1 cellular context compared by ENCODE assay signal in genomic region chr9:126499005-126499910, GRCh38.
TF ChIP-seq lines count a peak whose summit lies in the region.

No MANE protein-coding gene starts in this region.

TF ChIP-seq in HEK293, 187 proteins besides CTCF, POLR2A, EP300 and RAD21 (continued from another document):
- 0 out of 2 replicates have a peak, but pooled peaks have one; percentile 13 for TF ChIP-seq PRDM10 (tag by site-specific recombination; IDR thresholded peaks at IDR 0.05)
- no peak for TF ChIP-seq EGR2 (tag by site-specific recombination; IDR thresholded peaks at IDR 0.05; ENCODE audit: low read depth)
- no peak for TF ChIP-seq ZNF600 (tag by site-specific recombination; IDR thresholded peaks at IDR 0.05)
- TF ChIP-seq ZNF629 (tag by site-specific recombination; IDR thresholded peaks at IDR 0.05), result no peak
- no peak for TF ChIP-seq ZNF580 (tag by site-specific recombination; IDR thresholded peaks at IDR 0.05)
